ENCODE assay signal across 1 cellular context in the genomic region with DNA sequence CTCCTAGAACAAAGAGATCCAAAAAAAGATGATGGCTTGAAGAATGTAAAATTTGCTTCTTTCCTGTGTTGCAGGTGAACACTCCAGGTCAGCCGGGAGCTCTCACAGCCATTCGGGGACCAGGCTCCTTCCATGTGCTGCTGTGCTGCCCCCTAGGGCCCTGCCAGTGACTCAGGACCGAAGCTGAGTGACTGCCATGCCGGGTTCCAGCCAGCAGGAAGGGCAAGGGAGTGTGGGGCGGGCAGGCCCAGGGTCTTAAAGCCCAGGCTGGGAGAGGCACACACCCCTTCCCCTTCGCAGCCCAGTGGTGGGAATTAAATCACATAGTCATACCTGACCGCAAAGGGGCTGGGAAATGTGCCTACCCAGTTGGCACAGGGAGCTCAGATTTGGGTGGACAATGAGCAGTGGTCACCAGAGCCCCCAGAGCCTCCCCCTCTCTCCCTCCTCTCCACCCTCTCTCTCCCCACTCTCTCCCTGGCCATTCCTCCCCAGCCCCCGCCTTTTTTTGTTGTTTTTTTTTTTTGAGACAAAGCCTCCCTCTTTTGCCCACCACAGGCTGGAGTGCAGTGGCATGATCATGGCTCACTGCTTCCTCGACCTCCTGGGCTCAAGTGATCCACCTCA.
TF ChIP-seq lines count a peak whose summit lies in the region.

No MANE protein-coding gene starts in this region.

TF ChIP-seq in HepG2, 621 proteins besides CTCF, POLR2A, EP300 and RAD21 (continued from another document and continues in another):
- TF ChIP-seq, protein P1, sequence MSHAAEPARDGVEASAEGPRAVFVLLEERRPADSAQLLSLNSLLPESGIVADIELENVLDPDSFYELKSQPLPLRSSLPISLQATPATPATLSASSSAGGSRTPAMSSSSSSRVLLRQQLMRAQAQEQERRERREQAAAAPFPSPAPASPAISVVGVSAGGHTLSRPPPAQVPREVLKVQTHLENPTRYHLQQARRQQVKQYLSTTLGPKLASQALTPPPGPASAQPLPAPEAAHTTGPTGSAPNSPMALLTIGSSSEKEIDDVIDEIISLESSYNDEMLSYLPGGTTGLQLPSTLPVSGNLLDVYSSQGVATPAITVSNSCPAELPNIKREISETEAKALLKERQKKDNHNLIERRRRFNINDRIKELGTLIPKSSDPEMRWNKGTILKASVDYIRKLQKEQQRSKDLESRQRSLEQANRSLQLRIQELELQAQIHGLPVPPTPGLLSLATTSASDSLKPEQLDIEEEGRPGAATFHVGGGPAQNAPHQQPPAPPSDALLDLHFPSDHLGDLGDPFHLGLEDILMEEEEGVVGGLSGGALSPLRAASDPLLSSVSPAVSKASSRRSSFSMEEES (CRISPR knock-in tag; IDR thresholded peaks at IDR 0.05), result peak; percentile 25; the same call in 1 of the 2 replicates
- 0 out of 2 replicates have a peak, but pooled peaks have one; percentile 64 for TF ChIP-seq CAMTA2 (CRISPR knock-in tag; IDR thresholded peaks at IDR 0.05; ENCODE audit: borderline replicate concordance)
- TF ChIP-seq MTF1 (CRISPR knock-in tag; IDR thresholded peaks at IDR 0.05), result no peak
- no peak for TF ChIP-seq CHD4 (IDR thresholded peaks at IDR 0.05; ENCODE audit: borderline replicate concordance, low read length)
- no peak for TF ChIP-seq MBD4 (IDR thresholded peaks at IDR 0.05; ENCODE audit: borderline replicate concordance, low read length)
- TF ChIP-seq RBFOX2 (IDR thresholded peaks at IDR 0.05; ENCODE audit: low read depth, low read length), result no peak
- no peak for TF ChIP-seq SETDB1 (CRISPR knock-in tag; IDR thresholded peaks at IDR 0.05; ENCODE audit: borderline replicate concordance)
- no peak for TF ChIP-seq NR2F2 (IDR thresholded peaks at IDR 0.05; ENCODE audit: borderline replicate concordance, low read depth)
- 0 out of 2 replicates have a peak, but pooled peaks have one; percentile 36 for TF ChIP-seq GPN1 (CRISPR knock-in tag; IDR thresholded peaks at IDR 0.05; ENCODE audit: borderline replicate concordance)
- peak; percentile 76; the same call in 1 of the 3 replicates for TF ChIP-seq MXI1 (IDR thresholded peaks at IDR 0.05; ENCODE audit: borderline replicate concordance, low read depth, low read length)
- no peak for TF ChIP-seq WIZ (CRISPR knock-in tag; IDR thresholded peaks at IDR 0.05)
- TF ChIP-seq, protein P2, sequence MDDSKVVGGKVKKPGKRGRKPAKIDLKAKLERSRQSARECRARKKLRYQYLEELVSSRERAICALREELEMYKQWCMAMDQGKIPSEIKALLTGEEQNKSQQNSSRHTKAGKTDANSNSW (CRISPR knock-in tag; IDR thresholded peaks at IDR 0.05; ENCODE audit: borderline replicate concordance), result no peak
- peak; percentile 89; the same call in 1 of the 2 replicates for TF ChIP-seq ZBTB7B (CRISPR knock-in tag; IDR thresholded peaks at IDR 0.05)
- TF ChIP-seq ZNF235 (CRISPR knock-in tag; IDR thresholded peaks at IDR 0.05; ENCODE audit: borderline replicate concordance), result no peak
- no peak for TF ChIP-seq ZNF83 (CRISPR knock-in tag; IDR thresholded peaks at IDR 0.05; ENCODE audit: borderline replicate concordance)
- no peak for TF ChIP-seq ZNF720 (CRISPR knock-in tag; IDR thresholded peaks at IDR 0.05)
- peak; percentile 98 for TF ChIP-seq SSRP1 (CRISPR knock-in tag; IDR thresholded peaks at IDR 0.05)
- TF ChIP-seq KMT2A (CRISPR knock-in tag; IDR thresholded peaks at IDR 0.05), result peak; percentile 68; the same call in 1 of the 2 replicates
- no peak; the same call in 1 of the 2 replicates for TF ChIP-seq DPF2 (CRISPR knock-in tag; IDR thresholded peaks at IDR 0.05; ENCODE audit: borderline replicate concordance, low read depth)
- peak; percentile 77; the same call in 1 of the 2 replicates for TF ChIP-seq NFKBIZ (CRISPR knock-in tag; IDR thresholded peaks at IDR 0.05)
- peak; percentile 96 for TF ChIP-seq SMAD3 (CRISPR knock-in tag; IDR thresholded peaks at IDR 0.05)
- TF ChIP-seq KDM3A (CRISPR knock-in tag; IDR thresholded peaks at IDR 0.05; ENCODE audit: low read depth), result peak; percentile 97
- no peak for TF ChIP-seq ONECUT2 (CRISPR knock-in tag; IDR thresholded peaks at IDR 0.05)
- no peak for TF ChIP-seq KDM5A (IDR thresholded peaks at IDR 0.05; ENCODE audit: borderline replicate concordance, low read length)
- no peak for TF ChIP-seq ZNF230 (CRISPR knock-in tag; IDR thresholded peaks at IDR 0.05)
- no peak for TF ChIP-seq TMF1 (CRISPR knock-in tag; IDR thresholded peaks at IDR 0.05; ENCODE audit: low read depth)
- no peak for TF ChIP-seq ZSCAN22 (CRISPR knock-in tag; IDR thresholded peaks at IDR 0.05)
- no peak for TF ChIP-seq CC2D1A (CRISPR knock-in tag; IDR thresholded peaks at IDR 0.05)
- no peak for TF ChIP-seq ZNF335 (CRISPR knock-in tag; IDR thresholded peaks at IDR 0.05)
- peak; percentile 70; the same call in 1 of the 2 replicates for TF ChIP-seq RCOR2 (CRISPR knock-in tag; IDR thresholded peaks at IDR 0.05)
- TF ChIP-seq RNF2 (conservative IDR thresholded peaks at IDR 0.05; ENCODE audit: low read depth), result no peak
- TF ChIP-seq, protein P3, sequence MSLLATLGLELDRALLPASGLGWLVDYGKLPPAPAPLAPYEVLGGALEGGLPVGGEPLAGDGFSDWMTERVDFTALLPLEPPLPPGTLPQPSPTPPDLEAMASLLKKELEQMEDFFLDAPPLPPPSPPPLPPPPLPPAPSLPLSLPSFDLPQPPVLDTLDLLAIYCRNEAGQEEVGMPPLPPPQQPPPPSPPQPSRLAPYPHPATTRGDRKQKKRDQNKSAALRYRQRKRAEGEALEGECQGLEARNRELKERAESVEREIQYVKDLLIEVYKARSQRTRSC (CRISPR knock-in tag; IDR thresholded peaks at IDR 0.05; ENCODE audit: low read depth), result no peak
- no peak for TF ChIP-seq ZFYVE20 (CRISPR knock-in tag; IDR thresholded peaks at IDR 0.05; ENCODE audit: borderline replicate concordance, low read depth)
- TF ChIP-seq ZNF543 (CRISPR knock-in tag; IDR thresholded peaks at IDR 0.05), result no peak
- no peak for TF ChIP-seq PAX8 (CRISPR knock-in tag; IDR thresholded peaks at IDR 0.05; ENCODE audit: borderline replicate concordance)
- no peak; the same call in 1 of the 2 replicates for TF ChIP-seq ZMYM2 (CRISPR knock-in tag; IDR thresholded peaks at IDR 0.05)
- no peak for TF ChIP-seq ZNF674 (CRISPR knock-in tag; IDR thresholded peaks at IDR 0.05; ENCODE audit: low read depth)
- TF ChIP-seq RFXANK (CRISPR knock-in tag; IDR thresholded peaks at IDR 0.05), result no peak; the same call in 1 of the 2 replicates
- TF ChIP-seq, protein P4, sequence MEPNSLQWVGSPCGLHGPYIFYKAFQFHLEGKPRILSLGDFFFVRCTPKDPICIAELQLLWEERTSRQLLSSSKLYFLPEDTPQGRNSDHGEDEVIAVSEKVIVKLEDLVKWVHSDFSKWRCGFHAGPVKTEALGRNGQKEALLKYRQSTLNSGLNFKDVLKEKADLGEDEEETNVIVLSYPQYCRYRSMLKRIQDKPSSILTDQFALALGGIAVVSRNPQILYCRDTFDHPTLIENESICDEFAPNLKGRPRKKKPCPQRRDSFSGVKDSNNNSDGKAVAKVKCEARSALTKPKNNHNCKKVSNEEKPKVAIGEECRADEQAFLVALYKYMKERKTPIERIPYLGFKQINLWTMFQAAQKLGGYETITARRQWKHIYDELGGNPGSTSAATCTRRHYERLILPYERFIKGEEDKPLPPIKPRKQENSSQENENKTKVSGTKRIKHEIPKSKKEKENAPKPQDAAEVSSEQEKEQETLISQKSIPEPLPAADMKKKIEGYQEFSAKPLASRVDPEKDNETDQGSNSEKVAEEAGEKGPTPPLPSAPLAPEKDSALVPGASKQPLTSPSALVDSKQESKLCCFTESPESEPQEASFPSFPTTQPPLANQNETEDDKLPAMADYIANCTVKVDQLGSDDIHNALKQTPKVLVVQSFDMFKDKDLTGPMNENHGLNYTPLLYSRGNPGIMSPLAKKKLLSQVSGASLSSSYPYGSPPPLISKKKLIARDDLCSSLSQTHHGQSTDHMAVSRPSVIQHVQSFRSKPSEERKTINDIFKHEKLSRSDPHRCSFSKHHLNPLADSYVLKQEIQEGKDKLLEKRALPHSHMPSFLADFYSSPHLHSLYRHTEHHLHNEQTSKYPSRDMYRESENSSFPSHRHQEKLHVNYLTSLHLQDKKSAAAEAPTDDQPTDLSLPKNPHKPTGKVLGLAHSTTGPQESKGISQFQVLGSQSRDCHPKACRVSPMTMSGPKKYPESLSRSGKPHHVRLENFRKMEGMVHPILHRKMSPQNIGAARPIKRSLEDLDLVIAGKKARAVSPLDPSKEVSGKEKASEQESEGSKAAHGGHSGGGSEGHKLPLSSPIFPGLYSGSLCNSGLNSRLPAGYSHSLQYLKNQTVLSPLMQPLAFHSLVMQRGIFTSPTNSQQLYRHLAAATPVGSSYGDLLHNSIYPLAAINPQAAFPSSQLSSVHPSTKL (CRISPR knock-in tag; IDR thresholded peaks at IDR 0.05), result peak; percentile 65
- TF ChIP-seq, protein P5, sequence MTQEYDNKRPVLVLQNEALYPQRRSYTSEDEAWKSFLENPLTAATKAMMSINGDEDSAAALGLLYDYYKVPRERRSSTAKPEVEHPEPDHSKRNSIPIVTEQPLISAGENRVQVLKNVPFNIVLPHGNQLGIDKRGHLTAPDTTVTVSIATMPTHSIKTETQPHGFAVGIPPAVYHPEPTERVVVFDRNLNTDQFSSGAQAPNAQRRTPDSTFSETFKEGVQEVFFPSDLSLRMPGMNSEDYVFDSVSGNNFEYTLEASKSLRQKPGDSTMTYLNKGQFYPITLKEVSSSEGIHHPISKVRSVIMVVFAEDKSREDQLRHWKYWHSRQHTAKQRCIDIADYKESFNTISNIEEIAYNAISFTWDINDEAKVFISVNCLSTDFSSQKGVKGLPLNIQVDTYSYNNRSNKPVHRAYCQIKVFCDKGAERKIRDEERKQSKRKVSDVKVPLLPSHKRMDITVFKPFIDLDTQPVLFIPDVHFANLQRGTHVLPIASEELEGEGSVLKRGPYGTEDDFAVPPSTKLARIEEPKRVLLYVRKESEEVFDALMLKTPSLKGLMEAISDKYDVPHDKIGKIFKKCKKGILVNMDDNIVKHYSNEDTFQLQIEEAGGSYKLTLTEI (CRISPR knock-in tag; conservative IDR thresholded peaks at IDR 0.05), result no peak
- TF ChIP-seq ZIK1 (CRISPR knock-in tag; IDR thresholded peaks at IDR 0.05; ENCODE audit: borderline replicate concordance, low read depth), result no peak
- 0 out of 2 replicates have a peak, but pooled peaks have one; percentile 31 for TF ChIP-seq NR2C2 (CRISPR knock-in tag; IDR thresholded peaks at IDR 0.05; ENCODE audit: borderline replicate concordance)
- TF ChIP-seq FOXA3 (CRISPR knock-in tag; IDR thresholded peaks at IDR 0.05), result peak; percentile 71
- TF ChIP-seq, protein P6, sequence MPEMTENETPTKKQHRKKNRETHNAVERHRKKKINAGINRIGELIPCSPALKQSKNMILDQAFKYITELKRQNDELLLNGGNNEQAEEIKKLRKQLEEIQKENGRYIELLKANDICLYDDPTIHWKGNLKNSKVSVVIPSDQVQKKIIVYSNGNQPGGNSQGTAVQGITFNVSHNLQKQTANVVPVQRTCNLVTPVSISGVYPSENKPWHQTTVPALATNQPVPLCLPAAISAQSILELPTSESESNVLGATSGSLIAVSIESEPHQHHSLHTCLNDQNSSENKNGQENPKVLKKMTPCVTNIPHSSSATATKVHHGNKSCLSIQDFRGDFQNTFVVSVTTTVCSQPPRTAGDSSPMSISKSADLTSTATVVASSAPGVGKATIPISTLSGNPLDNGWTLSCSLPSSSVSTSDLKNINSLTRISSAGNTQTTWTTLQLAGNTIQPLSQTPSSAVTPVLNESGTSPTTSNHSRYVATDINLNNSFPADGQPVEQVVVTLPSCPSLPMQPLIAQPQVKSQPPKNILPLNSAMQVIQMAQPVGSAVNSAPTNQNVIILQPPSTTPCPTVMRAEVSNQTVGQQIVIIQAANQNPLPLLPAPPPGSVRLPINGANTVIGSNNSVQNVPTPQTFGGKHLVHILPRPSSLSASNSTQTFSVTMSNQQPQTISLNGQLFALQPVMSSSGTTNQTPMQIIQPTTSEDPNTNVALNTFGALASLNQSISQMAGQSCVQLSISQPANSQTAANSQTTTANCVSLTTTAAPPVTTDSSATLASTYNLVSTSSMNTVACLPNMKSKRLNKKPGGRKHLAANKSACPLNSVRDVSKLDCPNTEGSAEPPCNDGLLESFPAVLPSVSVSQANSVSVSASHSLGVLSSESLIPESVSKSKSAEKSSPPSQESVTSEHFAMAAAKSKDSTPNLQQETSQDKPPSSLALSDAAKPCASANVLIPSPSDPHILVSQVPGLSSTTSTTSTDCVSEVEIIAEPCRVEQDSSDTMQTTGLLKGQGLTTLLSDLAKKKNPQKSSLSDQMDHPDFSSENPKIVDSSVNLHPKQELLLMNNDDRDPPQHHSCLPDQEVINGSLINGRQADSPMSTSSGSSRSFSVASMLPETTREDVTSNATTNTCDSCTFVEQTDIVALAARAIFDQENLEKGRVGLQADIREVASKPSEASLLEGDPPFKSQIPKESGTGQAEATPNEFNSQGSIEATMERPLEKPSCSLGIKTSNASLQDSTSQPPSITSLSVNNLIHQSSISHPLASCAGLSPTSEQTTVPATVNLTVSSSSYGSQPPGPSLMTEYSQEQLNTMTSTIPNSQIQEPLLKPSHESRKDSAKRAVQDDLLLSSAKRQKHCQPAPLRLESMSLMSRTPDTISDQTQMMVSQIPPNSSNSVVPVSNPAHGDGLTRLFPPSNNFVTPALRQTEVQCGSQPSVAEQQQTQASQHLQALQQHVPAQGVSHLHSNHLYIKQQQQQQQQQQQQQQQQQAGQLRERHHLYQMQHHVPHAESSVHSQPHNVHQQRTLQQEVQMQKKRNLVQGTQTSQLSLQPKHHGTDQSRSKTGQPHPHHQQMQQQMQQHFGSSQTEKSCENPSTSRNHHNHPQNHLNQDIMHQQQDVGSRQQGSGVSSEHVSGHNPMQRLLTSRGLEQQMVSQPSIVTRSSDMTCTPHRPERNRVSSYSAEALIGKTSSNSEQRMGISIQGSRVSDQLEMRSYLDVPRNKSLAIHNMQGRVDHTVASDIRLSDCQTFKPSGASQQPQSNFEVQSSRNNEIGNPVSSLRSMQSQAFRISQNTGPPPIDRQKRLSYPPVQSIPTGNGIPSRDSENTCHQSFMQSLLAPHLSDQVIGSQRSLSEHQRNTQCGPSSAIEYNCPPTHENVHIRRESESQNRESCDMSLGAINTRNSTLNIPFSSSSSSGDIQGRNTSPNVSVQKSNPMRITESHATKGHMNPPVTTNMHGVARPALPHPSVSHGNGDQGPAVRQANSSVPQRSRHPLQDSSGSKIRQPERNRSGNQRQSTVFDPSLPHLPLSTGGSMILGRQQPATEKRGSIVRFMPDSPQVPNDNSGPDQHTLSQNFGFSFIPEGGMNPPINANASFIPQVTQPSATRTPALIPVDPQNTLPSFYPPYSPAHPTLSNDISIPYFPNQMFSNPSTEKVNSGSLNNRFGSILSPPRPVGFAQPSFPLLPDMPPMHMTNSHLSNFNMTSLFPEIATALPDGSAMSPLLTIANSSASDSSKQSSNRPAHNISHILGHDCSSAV (CRISPR knock-in tag; IDR thresholded peaks at IDR 0.05; ENCODE audit: borderline replicate concordance), result no peak
- TF ChIP-seq RARA (CRISPR knock-in tag; IDR thresholded peaks at IDR 0.05), result peak; percentile 70
- no peak for TF ChIP-seq ZNF713 (CRISPR knock-in tag; IDR thresholded peaks at IDR 0.05)
- TF ChIP-seq KLF9 (CRISPR knock-in tag; IDR thresholded peaks at IDR 0.05; ENCODE audit: low read depth), result no peak
- TF ChIP-seq ARNTL (CRISPR knock-in tag; IDR thresholded peaks at IDR 0.05), result peak; percentile 66
- TF ChIP-seq SAFB2 (CRISPR knock-in tag; IDR thresholded peaks at IDR 0.05; ENCODE audit: borderline replicate concordance, low read depth), result no peak; the same call in 1 of the 2 replicates
